Comparison of ENCODE assay signal across 13 cellular contexts in the genomic region with DNA sequence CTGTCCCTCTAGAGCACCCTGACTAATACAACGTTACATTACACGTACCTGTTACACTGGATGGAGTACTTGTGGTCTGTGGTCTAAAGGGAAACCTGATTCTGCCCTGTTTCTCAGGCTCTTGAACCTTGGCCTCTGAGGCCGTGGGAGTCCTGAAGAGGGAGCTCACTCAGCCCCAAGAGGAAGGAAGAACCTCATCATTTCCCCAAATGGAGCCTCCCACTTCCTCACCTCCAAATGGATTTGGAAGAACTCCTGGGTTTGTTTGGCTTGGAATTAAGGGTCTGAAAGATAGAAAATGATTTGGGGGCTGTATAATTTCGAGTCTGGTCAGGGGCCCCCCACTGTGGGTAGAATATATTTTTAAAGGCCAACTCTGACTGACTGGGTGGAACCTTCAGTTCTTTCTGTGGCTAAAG.
DNase-seq lines count a peak whose midpoint lies in the region; ATAC-seq lines count a peak whose summit lies in the region.
"Had no signal": no experiment of that assay in that cellular context is flagged by ENCODE, and none has a peak within 500 bp of the region (broad histone marks: within the 10 kb centered on the region; RNA-seq: fewer than 3 reads in every experiment).

No MANE protein-coding gene starts in this region.

- H3K4me3 Mint-ChIP-seq in stimulated activated memory B cell treated with anti-CD40 and anti-IgM and Interleukin-4, amounts not matched to agents 10 μg/mL and 1 μg/mL and 100 μg/mL, for 72 hours: no peak overlapping the region

- no peaks in the 10 kb centered on the region for H3K9me3 Mint-ChIP-seq in stimulated activated memory B cell treated with anti-CD40 and anti-IgM and Interleukin-4, amounts not matched to agents 10 μg/mL and 1 μg/mL and 100 μg/mL, for 72 hours

- peak; percentile 71 for ATAC-seq in GM18870 (IDR thresholded peaks at IDR 0.05; ENCODE audit: unreplicated experiment)
- ATAC-seq in GM21423 (IDR thresholded peaks at IDR 0.05; ENCODE audit: unreplicated experiment): peak; percentile 84
- ATAC-seq in HG03103 (IDR thresholded peaks at IDR 0.05; ENCODE audit: low read depth, unreplicated experiment): peak; percentile 71
- ATAC-seq in stimulated activated memory B cell treated with anti-CD40 and anti-IgM and Interleukin-4, amounts not matched to agents 10 μg/mL and 1 μg/mL and 100 μg/mL, for 72 hours: no peak
- no peak for ATAC-seq in HG02973 (IDR thresholded peaks at IDR 0.05; ENCODE audit: unreplicated experiment)
- ATAC-seq: SK-N-SH treated with all-trans-retinoic acid at 6 μM for 48 hours had no signal

- H3K4me1 Mint-ChIP-seq in stimulated activated memory B cell treated with anti-CD40 and anti-IgM and Interleukin-4, amounts not matched to agents 10 μg/mL and 1 μg/mL and 100 μg/mL, for 72 hours: no peaks in the 10 kb centered on the region

- no peak overlapping the region for H3K27ac Mint-ChIP-seq in stimulated activated memory B cell treated with anti-CD40 and anti-IgM and Interleukin-4, amounts not matched to agents 10 μg/mL and 1 μg/mL and 100 μg/mL, for 72 hours

- H3K36me3 Mint-ChIP-seq in stimulated activated memory B cell treated with anti-CD40 and anti-IgM and Interleukin-4, amounts not matched to agents 10 μg/mL and 1 μg/mL and 100 μg/mL, for 72 hours: peaks cover 39% of the 10 kb centered on the region

- DNase-seq in dermis blood vessel endothelial cell: peak; percentile 38
- no peak for DNase-seq in NCI-H2107 treated with DMSO at 0.1 percent for 48 hours (lab: John Stamatoyannopoulos, UW; ENCODE audit: unreplicated experiment)
- DNase-seq: activated CD8-positive, alpha-beta memory T cell treated with anti-CD3 and anti-CD28 coated beads, Interleukin-2, amount 50 U/mL, for 48 hours; EL; mammary epithelial cell; NCI-H2107; substantia nigra had no signal

- no peaks in the 10 kb centered on the region for H3K27me3 Mint-ChIP-seq in stimulated activated memory B cell treated with anti-CD40 and anti-IgM and Interleukin-4, amounts not matched to agents 10 μg/mL and 1 μg/mL and 100 μg/mL, for 72 hours

Comparison
In these comparisons a context has a peak if more than half of its experiments do, and no peak if none do; other contexts are left out.
1. ATAC-seq: peak in GM18870 (single experiment), GM21423 (single experiment) and HG03103 (single experiment); none in stimulated activated memory B cell treated with anti-CD40 and anti-IgM and Interleukin-4, amounts not matched to agents 10 μg/mL and 1 μg/mL and 100 μg/mL, for 72 hours (single experiment) and HG02973 (single experiment).